8 cellular contexts compared by ENCODE assay signal in the genomic region with DNA sequence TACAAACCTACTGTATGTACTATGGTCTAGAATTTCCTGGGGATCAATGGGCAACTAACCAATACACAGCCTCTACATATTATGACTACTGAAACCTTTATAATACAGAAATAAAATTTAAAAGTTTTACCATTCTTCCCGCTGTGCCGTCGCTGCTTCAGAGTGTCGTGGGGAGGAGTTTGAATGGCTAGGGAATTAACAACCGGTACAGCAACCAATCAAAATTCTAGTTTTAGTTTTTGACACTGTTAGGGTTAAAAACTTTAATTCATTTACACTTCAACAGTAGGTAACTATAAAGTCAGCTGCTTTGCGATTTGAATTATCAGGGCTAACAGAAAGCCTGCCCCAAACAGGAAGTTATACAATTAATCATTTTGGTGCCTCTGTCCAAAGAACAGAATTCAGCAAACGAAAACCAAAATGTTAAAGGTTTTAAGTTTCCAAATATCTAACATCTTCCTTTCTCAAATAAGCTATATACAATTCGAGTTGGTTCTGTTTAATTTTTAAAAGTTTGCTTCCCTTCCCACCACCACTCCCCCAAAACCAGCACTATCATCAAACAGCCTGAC. TPM values are rescaled to one million over a fixed set of nuclear protein-coding genes. Genes with fewer than 3 reads are reported as not detected.
DNase-seq lines count a peak whose midpoint lies in the region; ATAC-seq and TF ChIP-seq lines count a peak whose summit lies in the region.

No MANE protein-coding gene starts in this region.

- POLR2A ChIA-PET in naive thymus-derived CD8-positive, alpha-beta T cell (lab: Charles Lee): interaction anchor here (1.8 to 6.7 kb wide), 3 partner anchors 10 to 58 kb away, joined by 9 to 193 read pairs (median 17); partner anchors contain the start of genes ENOPH1 and HNRNPDL

- peaks cover 84% of the 10 kb centered on the region for H3K36me3 Mint-ChIP-seq in Calu3 (ENCODE audit: insufficient read depth, unreplicated experiment)
- peaks cover 8 to 57% (median 16%) of the 10 kb centered on the region in 3 donors for H3K36me3 Mint-ChIP-seq in naive thymus-derived CD8-positive, alpha-beta T cell

- peaks cover 12% of the 10 kb centered on the region for H3K4me1 Mint-ChIP-seq in Calu3 (ENCODE audit: low read depth, unreplicated experiment)
- peaks cover 23 to 79% (median 70%) of the 10 kb centered on the region in 4 donors for H3K4me1 Mint-ChIP-seq in naive thymus-derived CD8-positive, alpha-beta T cell

- peaks cover 30% of the 10 kb centered on the region for H3F3A ChIP-seq in MM.1S (ENCODE audit: insufficient read depth, low read length)

- no peaks in the 10 kb centered on the region for H3K9me3 Mint-ChIP-seq in Calu3 (ENCODE audit: low read depth, unreplicated experiment)
- no peaks in the 10 kb centered on the region for H3K9me3 Mint-ChIP-seq in naive thymus-derived CD8-positive, alpha-beta T cell

- no peak overlapping the region for H2AFZ ChIP-seq in MM.1S (ENCODE audit: low read length)

- no peak for DNase-seq in Calu3
- DNase-seq in MM.1S: no peak
- peak; percentile 19 for DNase-seq in dermis blood vessel endothelial cell
- DNase-seq in naive thymus-derived CD8-positive, alpha-beta T cell: no peak
- DNase-seq in NCI-H128 (lab: John Stamatoyannopoulos, UW; ENCODE audit: unreplicated experiment): no peak
- no peak for DNase-seq in NK-92 treated with Interleukin-12 subunit alpha and Interleukin-12 subunit beta, amount 100 ng/mL, for 24 hours (lab: John Stamatoyannopoulos, UW)
- no peak for DNase-seq in omental fat pad (ENCODE audit: low spot score)

- no peak for ATAC-seq in naive thymus-derived CD8-positive, alpha-beta T cell
- ATAC-seq in HG02885 (IDR thresholded peaks at IDR 0.05; ENCODE audit: poor library complexity, unreplicated experiment) (no peak), omental fat pad (ENCODE audit: low FRiP score) (no peak)

- H3K27me3 Mint-ChIP-seq in Calu3 (ENCODE audit: unreplicated experiment): no peaks in the 10 kb centered on the region
- H3K27me3 Mint-ChIP-seq in naive thymus-derived CD8-positive, alpha-beta T cell: peaks cover 0 to 3% (median 0%) of the 10 kb centered on the region in 5 donors

- peaks cover 95% of the 10 kb centered on the region for H3K79me2 ChIP-seq in MM.1S (ENCODE audit: low read length)

- no TSS peak for BruUV-seq in Calu3 (replicated peaks; lab: Mats Ljungman, UMichigan)

- no peak overlapping the region for H3K27ac ChIP-seq in MM.1S (ENCODE audit: low read length)

- peaks cover 58% of the 10 kb centered on the region for H4K20me1 ChIP-seq in MM.1S (ENCODE audit: insufficient read depth, low read length)

- H3K4me3 ChIP-seq in MM.1S (ENCODE audit: low read length): peak overlapping the region; percentile 98

- peaks cover 9% of the 10 kb centered on the region for H3K36me3 ChIP-seq in MM.1S (replicated peaks; ENCODE audit: insufficient read depth, low read length)

- no peaks in the 10 kb centered on the region for H3K9me3 ChIP-seq in MM.1S (replicated peaks; ENCODE audit: insufficient read depth, low read length)

- peaks cover 40% of the 10 kb centered on the region for H3K4me1 ChIP-seq in MM.1S (ENCODE audit: low read length)

- H3K4me3 Mint-ChIP-seq in Calu3 (ENCODE audit: low read depth, unreplicated experiment): peak overlapping the region; percentile 77
- H3K4me3 Mint-ChIP-seq in naive thymus-derived CD8-positive, alpha-beta T cell: peak overlapping the region; percentile 91 to 99 (median 97)

- CTCF ChIA-PET in Calu3 (lab: Charles Lee): interaction anchor here (0.8 to 1.3 kb wide), 2 partner anchors 49 to 426 kb away, joined by 3 to 4 read pairs; no protein-coding TSS in a partner anchor

- no peaks in the 10 kb centered on the region for H3K27me3 ChIP-seq in MM.1S (replicated peaks; ENCODE audit: insufficient read depth, low read length)

- H3K9ac ChIP-seq in MM.1S (ENCODE audit: low read length): peak overlapping the region; percentile 100

- H3K4me2 ChIP-seq in MM.1S (ENCODE audit: low read depth, low read length): peak overlapping the region; percentile 81

- peak overlapping the region; percentile 91 for H3K27ac Mint-ChIP-seq in Calu3 (ENCODE audit: unreplicated experiment)
- peak overlapping the region; percentile 97 to 100 (median 98) for H3K27ac Mint-ChIP-seq in naive thymus-derived CD8-positive, alpha-beta T cell

- TF ChIP-seq CTCF in Calu3 (IDR thresholded peaks at IDR 0.05; ENCODE audit: unreplicated experiment): no peak
- TF ChIP-seq CTCF in MM.1S (IDR thresholded peaks at IDR 0.05; ENCODE audit: low read length): no peak
- TF ChIP-seq CTCF in omental fat pad (IDR thresholded peaks at IDR 0.05): no peak

- intact Hi-C loops in Calu3 (cut with micrococcal nuclease; ENCODE audit: unreplicated experiment): loop anchor here (10.0 kb wide), 1 partner anchor 523 kb away; the partner anchor contains the start of gene SEC31A

- no peaks in the 10 kb centered on the region for H3K9me2 ChIP-seq in MM.1S (replicated peaks; ENCODE audit: insufficient read depth, low read length)

RNA-seq across cellular contexts. Expression of gene HNRNPD, which starts 2.3 kb away (rescaled TPM):
- total RNA-seq in Calu3 (2022) (241 and 272 TPM in 2 replicates), dermis blood vessel endothelial cell (35.6 and 75.4 TPM in 2 replicates), omental fat pad (100 to 1,000 TPM in 1 of 4 donors, 10 to 100 TPM in 3; 69.2 to 108 (median 86.1) TPM)
- total RNA-seq in naive thymus-derived CD8-positive, alpha-beta T cell: 100 to 1,000 TPM; 295 to 310 TPM
- 100 to 1,000 TPM; 176 to 292 (median 232) TPM for polyA plus RNA-seq in naive thymus-derived CD8-positive, alpha-beta T cell

RNA-seq across cellular contexts. Expression of gene HNRNPDL, which starts 58.8 kb away (rescaled TPM):
- total RNA-seq in Calu3 (2022): 180 and 198 TPM in 2 replicates
- 166 and 184 TPM in 2 replicates for total RNA-seq in dermis blood vessel endothelial cell
- total RNA-seq in naive thymus-derived CD8-positive, alpha-beta T cell: 100 to 1,000 TPM; 476 to 486 TPM
- polyA plus RNA-seq in naive thymus-derived CD8-positive, alpha-beta T cell: 100 to 1,000 TPM; 240 to 302 (median 246) TPM
- total RNA-seq in omental fat pad: 100 to 1,000 TPM; 165 to 237 (median 185) TPM

RNA-seq across cellular contexts. Expression of gene ENOPH1, which starts 58.9 kb away (rescaled TPM):
- total RNA-seq in Calu3 (2022) (43.3 and 43.6 TPM in 2 replicates), dermis blood vessel endothelial cell (43.6 and 56.7 TPM in 2 replicates), omental fat pad (10 to 100 TPM; 16.9 to 24.0 (median 20.4) TPM)
- total RNA-seq in naive thymus-derived CD8-positive, alpha-beta T cell: 10 to 100 TPM; 30.6 to 31.7 TPM
- 10 to 100 TPM; 32.6 to 45.4 (median 42.3) TPM for polyA plus RNA-seq in naive thymus-derived CD8-positive, alpha-beta T cell
